Comparison of ENCODE assay signal across 8 cellular contexts in genomic region chr7:105589221-105590077, GRCh38. TPM values are rescaled to one million over a fixed set of nuclear protein-coding genes. Genes with fewer than 3 reads are reported as not detected.
DNase-seq lines count a peak whose midpoint lies in the region; FAIRE-seq and TF ChIP-seq lines count a peak whose summit lies in the region.

No MANE protein-coding gene starts in this region.

- FAIRE-seq in H54 (lab: Jason Lieb, UNC), result peak; percentile 85

- no peak for TF ChIP-seq POLR2A in H54 (IDR thresholded peaks at IDR 0.05; ENCODE audit: low read depth, low read length)

- peak; percentile 73 for TF ChIP-seq CTCF in GM10266 (IDR thresholded peaks at IDR 0.05; ENCODE audit: control insufficient read depth, insufficient read depth, low read depth, missing control alignments)

- peak; percentile 78 for DNase-seq in GM10266 (ENCODE audit: extremely low spot score)
- peak; percentile 79 for DNase-seq in H54 (ENCODE audit: insufficient read length, low spot score)
- peak; percentile 91 for DNase-seq in LHCN-M2 (ENCODE audit: low read depth)
- peak; percentile 99 for DNase-seq in RPMI8226
- peak; percentile 26 for DNase-seq in activated effector memory CD4-positive, alpha-beta T cell treated with Interleukin-2 at 50 U/mL for 16 hours
- DNase-seq in glomerular visceral epithelial cell (ENCODE audit: extremely low spot score), result peak; percentile 79
- peak; percentile 56 to 96 (median 75) for DNase-seq in posterior cingulate gyrus
- no peak for DNase-seq in cortex of kidney (lab: John Stamatoyannopoulos, UW)

- intact Hi-C loops in posterior cingulate gyrus (cut with DNase I), result loop anchor here (5.0 kb wide), 1 partner anchor 187 kb away; no protein-coding TSS in a partner anchor

RNA-seq across cellular contexts. Expression of gene EFCAB10, which starts 8.2 kb away (rescaled TPM):
- total RNA-seq in LHCN-M2 (2014; rRNA removed), result not detected in 2 replicates
- polyA plus RNA-seq in LHCN-M2 (2012), result 0.16 TPM

RNA-seq across cellular contexts. Expression of gene RINT1, which starts 57.4 kb away (rescaled TPM):
- total RNA-seq in LHCN-M2 (2014; rRNA removed), result 21.7 and 23.8 TPM in 2 replicates
- 12.6 TPM for polyA plus RNA-seq in LHCN-M2 (2012)
